9 cellular contexts compared by ENCODE assay signal in genomic region chr6:142935553-142936517, GRCh38. TPM values are rescaled to one million over a fixed set of nuclear protein-coding genes. Genes with fewer than 3 reads are reported as not detected.
DNase-seq lines count a peak whose midpoint lies in the region; ATAC-seq lines count a peak whose summit lies in the region.
"Had no signal": no experiment of that assay in that cellular context is flagged by ENCODE, and none has a peak within 500 bp of the region (broad histone marks: within the 10 kb centered on the region; RNA-seq: fewer than 3 reads in every experiment).

No MANE protein-coding gene starts in this region.

- ATAC-seq in HG02840 (IDR thresholded peaks at IDR 0.05; ENCODE audit: low FRiP score, unreplicated experiment) (peak; percentile 43), esophagus mucosa (no peak), GM18870 (IDR thresholded peaks at IDR 0.05; ENCODE audit: unreplicated experiment) (no peak)

- DNase-seq in DMS79 treated with DMSO at 0.1 percent for 48 hours (lab: John Stamatoyannopoulos, UW) (peak; percentile 34), DMS79 (lab: John Stamatoyannopoulos, UW) (no peak), T-helper 1 cell (peak in 4 of 5 donors; percentile 17 to 66 (median 21)), dermis blood vessel endothelial cell (no peak)
- peak; percentile 20 for DNase-seq in stimulated activated CD4-positive, alpha-beta T cell treated with anti-CD3 and anti-CD28 coated beads, Interleukin-4, amount 100 ng/mL, for 1 hour
- DNase-seq: HFFc6 had no signal

RNA-seq across cellular contexts. Expression of gene HIVEP2, which starts 9.1 kb away (rescaled TPM):
- total RNA-seq in esophagus mucosa (12.2 TPM), dermis blood vessel endothelial cell (10.6 and 11.7 TPM in 2 replicates)

Comparison
In these comparisons a context has a peak if more than half of its experiments do, and no peak if none do; other contexts are left out.
1. DNase-seq: peak in DMS79 treated with DMSO at 0.1 percent for 48 hours (single experiment), T-helper 1 cell (4 of 5) and stimulated activated CD4-positive, alpha-beta T cell treated with anti-CD3 and anti-CD28 coated beads, Interleukin-4, amount 100 ng/mL, for 1 hour (single experiment); none in DMS79 (single experiment) and dermis blood vessel endothelial cell (single experiment).